1 cellular context compared by ENCODE assay signal in the genomic region with DNA sequence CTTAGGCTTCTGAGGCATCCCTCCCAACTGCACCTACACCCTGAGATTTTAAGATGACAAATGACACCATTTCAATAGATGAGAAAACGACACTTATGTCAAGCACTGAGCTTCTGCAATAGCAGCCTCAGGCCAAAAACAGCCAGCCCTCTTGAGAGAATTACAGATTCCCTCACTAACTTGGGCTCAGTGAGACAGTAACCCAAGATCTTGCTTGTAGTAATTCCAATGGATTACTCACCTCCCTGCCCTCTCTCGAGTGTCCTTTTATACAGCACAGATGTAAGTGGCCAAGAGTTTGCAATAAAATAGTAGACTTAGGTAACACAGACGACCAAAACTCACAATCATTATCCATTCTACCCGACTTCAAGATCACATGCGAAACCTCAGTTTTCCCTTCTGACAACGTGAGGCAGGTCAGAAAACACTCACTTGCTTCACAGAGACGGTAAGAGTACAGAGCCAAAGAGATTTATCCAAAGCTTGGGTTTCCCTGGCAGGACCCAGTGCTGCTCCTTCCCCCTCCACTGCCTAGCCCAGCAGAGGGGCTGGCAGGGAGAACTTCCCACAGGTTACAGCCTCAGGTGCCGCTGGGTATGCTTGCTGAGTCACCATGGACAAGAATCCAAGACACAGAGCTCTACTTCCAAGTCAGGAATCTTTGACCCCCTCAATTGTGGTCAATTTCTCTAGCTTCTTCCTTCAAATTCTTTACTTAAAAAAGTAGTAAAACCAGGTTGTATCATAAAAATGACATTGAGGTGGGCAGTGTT.
TF ChIP-seq lines count a peak whose summit lies in the region.

No MANE protein-coding gene starts in this region.

TF ChIP-seq in IMR-90, 13 proteins besides CTCF, POLR2A, EP300 and RAD21:
- TF ChIP-seq MAFK (IDR thresholded peaks at IDR 0.05; ENCODE audit: low read depth, low read length): no peak
- no peak for TF ChIP-seq CHD1 (IDR thresholded peaks at IDR 0.05; ENCODE audit: low read depth, low read length)
- TF ChIP-seq MAZ (IDR thresholded peaks at IDR 0.05; ENCODE audit: borderline replicate concordance, low read depth, low read length): no peak
- TF ChIP-seq, protein P1, sequence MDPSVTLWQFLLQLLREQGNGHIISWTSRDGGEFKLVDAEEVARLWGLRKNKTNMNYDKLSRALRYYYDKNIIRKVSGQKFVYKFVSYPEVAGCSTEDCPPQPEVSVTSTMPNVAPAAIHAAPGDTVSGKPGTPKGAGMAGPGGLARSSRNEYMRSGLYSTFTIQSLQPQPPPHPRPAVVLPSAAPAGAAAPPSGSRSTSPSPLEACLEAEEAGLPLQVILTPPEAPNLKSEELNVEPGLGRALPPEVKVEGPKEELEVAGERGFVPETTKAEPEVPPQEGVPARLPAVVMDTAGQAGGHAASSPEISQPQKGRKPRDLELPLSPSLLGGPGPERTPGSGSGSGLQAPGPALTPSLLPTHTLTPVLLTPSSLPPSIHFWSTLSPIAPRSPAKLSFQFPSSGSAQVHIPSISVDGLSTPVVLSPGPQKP (IDR thresholded peaks at IDR 0.05; ENCODE audit: borderline replicate concordance, low read depth, low read length): no peak
- no peak for TF ChIP-seq NFE2L2 (IDR thresholded peaks at IDR 0.05; ENCODE audit: low read depth, low read length)
- TF ChIP-seq RCOR1 (IDR thresholded peaks at IDR 0.05; ENCODE audit: insufficient replicate concordance, low read length): no peak
- TF ChIP-seq RFX5 (IDR thresholded peaks at IDR 0.05; ENCODE audit: low read depth, low read length): no peak
- no peak for TF ChIP-seq SMC3 (IDR thresholded peaks at IDR 0.05; ENCODE audit: low read depth, low read length)
- TF ChIP-seq, protein P2, sequence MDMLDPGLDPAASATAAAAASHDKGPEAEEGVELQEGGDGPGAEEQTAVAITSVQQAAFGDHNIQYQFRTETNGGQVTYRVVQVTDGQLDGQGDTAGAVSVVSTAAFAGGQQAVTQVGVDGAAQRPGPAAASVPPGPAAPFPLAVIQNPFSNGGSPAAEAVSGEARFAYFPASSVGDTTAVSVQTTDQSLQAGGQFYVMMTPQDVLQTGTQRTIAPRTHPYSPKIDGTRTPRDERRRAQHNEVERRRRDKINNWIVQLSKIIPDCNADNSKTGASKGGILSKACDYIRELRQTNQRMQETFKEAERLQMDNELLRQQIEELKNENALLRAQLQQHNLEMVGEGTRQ (IDR thresholded peaks at IDR 0.05; ENCODE audit: low read depth, low read length): no peak
- TF ChIP-seq MXI1 (IDR thresholded peaks at IDR 0.05; ENCODE audit: borderline replicate concordance, low read depth, low read length): no peak
- TF ChIP-seq FOS (IDR thresholded peaks at IDR 0.05; ENCODE audit: low read depth, low read length): no peak
- no peak for TF ChIP-seq BHLHE40 (IDR thresholded peaks at IDR 0.05; ENCODE audit: low read depth, low read length)
- TF ChIP-seq CEBPB (IDR thresholded peaks at IDR 0.05; ENCODE audit: low read depth, low read length): no peak
